ENCODE assay signal across 1 cellular context in the genomic region with DNA sequence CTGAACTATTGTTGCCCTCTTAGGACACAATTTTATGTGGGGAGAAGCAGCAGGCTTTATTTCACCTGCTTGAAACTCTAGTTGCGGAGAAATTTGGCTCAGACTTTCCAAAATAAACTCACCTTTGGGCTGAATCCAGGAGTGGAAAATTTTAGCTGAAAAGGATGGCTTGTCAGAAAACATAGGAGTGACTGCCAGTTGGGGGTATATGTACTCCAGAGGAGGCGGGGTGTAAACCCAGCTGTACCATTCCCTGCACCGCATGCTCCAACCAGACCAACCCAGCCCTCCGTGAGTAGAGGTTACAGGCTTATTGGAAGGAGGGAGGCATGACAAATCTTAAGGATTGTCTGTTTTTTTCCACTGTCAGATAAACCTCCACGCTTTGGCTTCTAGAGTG.
TF ChIP-seq lines count a peak whose summit lies in the region.

No MANE protein-coding gene starts in this region.

TF ChIP-seq in HepG2, 621 proteins besides CTCF, POLR2A, EP300 and RAD21 (continued from another document):
- TF ChIP-seq ZNF674 (CRISPR knock-in tag; IDR thresholded peaks at IDR 0.05; ENCODE audit: low read depth): no peak
- no peak for TF ChIP-seq IKZF4 (CRISPR knock-in tag; IDR thresholded peaks at IDR 0.05; ENCODE audit: borderline replicate concordance, low read depth, not compliant biosample characterization)
- no peak for TF ChIP-seq KLF16 (CRISPR knock-in tag; IDR thresholded peaks at IDR 0.05)
- no peak for TF ChIP-seq TCF7L2 (IDR thresholded peaks at IDR 0.05; ENCODE audit: low read depth, low read length)
- no peak for TF ChIP-seq ZNF34 (CRISPR knock-in tag; IDR thresholded peaks at IDR 0.05; ENCODE audit: borderline replicate concordance)
- TF ChIP-seq, protein P1, sequence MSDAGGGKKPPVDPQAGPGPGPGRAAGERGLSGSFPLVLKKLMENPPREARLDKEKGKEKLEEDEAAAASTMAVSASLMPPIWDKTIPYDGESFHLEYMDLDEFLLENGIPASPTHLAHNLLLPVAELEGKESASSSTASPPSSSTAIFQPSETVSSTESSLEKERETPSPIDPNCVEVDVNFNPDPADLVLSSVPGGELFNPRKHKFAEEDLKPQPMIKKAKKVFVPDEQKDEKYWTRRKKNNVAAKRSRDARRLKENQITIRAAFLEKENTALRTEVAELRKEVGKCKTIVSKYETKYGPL (CRISPR knock-in tag; IDR thresholded peaks at IDR 0.05): no peak
- no peak for TF ChIP-seq HOXD1 (CRISPR knock-in tag; IDR thresholded peaks at IDR 0.05)
- no peak for TF ChIP-seq ZNF75D (CRISPR knock-in tag; IDR thresholded peaks at IDR 0.05; ENCODE audit: borderline replicate concordance)
TF ChIP-seq in HepG2: peak in this region for 0.
